ENCODE assay signal across 9 cellular contexts in genomic region chr1:152141971-152142584, GRCh38. TPM values are rescaled to one million over a fixed set of nuclear protein-coding genes. Genes with fewer than 3 reads are reported as not detected.
A peak's percentile ranks its signal among the peaks of the same experiment; 100 is the strongest.
DNase-seq lines count a peak whose midpoint lies in the region; ATAC-seq and TF ChIP-seq lines count a peak whose summit lies in the region.
"Had no signal": no experiment of that assay in that cellular context is flagged by ENCODE, and none has a peak within 500 bp of the region (broad histone marks: within the 10 kb centered on the region; RNA-seq: fewer than 3 reads in every experiment).

No MANE protein-coding gene starts in this region.

- H3K27ac ChIP-seq in lung (ENCODE audit: low read depth in 1 of 2, low read length in 1 of 2): no peak overlapping the region

- H3K27me3 ChIP-seq in BJ (ENCODE audit: control insufficient read depth, insufficient read depth, low read length): peaks cover 5% of the 10 kb centered on the region; the same call in 1 of the 2 replicates
- H3K27me3 ChIP-seq in lung (ENCODE audit: control insufficient read depth, insufficient read depth): no peaks in the 10 kb centered on the region

- TF ChIP-seq CTCF in BJ (IDR thresholded peaks at IDR 0.05; ENCODE audit: insufficient read depth, low read depth, low read length) (peak; percentile 86), GM12874 (IDR thresholded peaks at IDR 0.05; ENCODE audit: insufficient read depth, low read depth, low read length) (peak; percentile 57), lung (IDR thresholded peaks at IDR 0.05; ENCODE audit: control extremely low read depth, extremely low read depth) (peak; percentile 61)

- ATAC-seq in lung (ENCODE audit: insufficient read depth, low FRiP score) (no peak), GM21526 (IDR thresholded peaks at IDR 0.05; ENCODE audit: low FRiP score, unreplicated experiment) (no peak), GM18511 (IDR thresholded peaks at IDR 0.05; ENCODE audit: unreplicated experiment) (no peak)

- no peaks in the 10 kb centered on the region for H3K4me1 ChIP-seq in lung (ENCODE audit: control insufficient read depth in 2 of 2, insufficient read depth in 2 of 2, low read length in 2 of 2)

- H3K36me3 ChIP-seq in BJ (ENCODE audit: control insufficient read depth, insufficient read depth, low read length): no peaks in the 10 kb centered on the region
- H3K36me3 ChIP-seq in lung (ENCODE audit: control insufficient read depth in 2 of 2, insufficient read depth in 2 of 2, low read length in 2 of 2): no peaks in the 10 kb centered on the region

- CTCF ChIA-PET in BJ (lab: Yijun Ruan, JAX): interaction anchor here (0.6 to 11.7 kb wide), 17 partner anchors 10 to 317 kb away, joined by 3 to 276 read pairs (median 4); partner anchors contain the start of gene RPTN

- no peak overlapping the region for H3K4me3 ChIP-seq in BJ (ENCODE audit: low read depth, low read length)
- H3K4me3 ChIP-seq in lung: no peak overlapping the region

- POLR2A ChIA-PET in BJ (lab: Charles Lee): no interaction called here

- H3K9me3 ChIP-seq in lung (ENCODE audit: control insufficient read depth in 2 of 2, insufficient read depth in 1 of 2, low read length in 1 of 2): peaks cover 0 to 3% of the 10 kb centered on the region in 2 donors

- DNase-seq in BJ (ENCODE audit: low read depth) (no peak), NCI-H82 treated with DMSO at 0.1 percent for 48 hours (lab: John Stamatoyannopoulos, UW; ENCODE audit: unreplicated experiment) (peak; percentile 20), dedifferentiated amniotic fluid mesenchymal stem cell (ENCODE audit: extremely low spot score) (peak; percentile 77), lung (ENCODE audit: low spot score) (peak; percentile 61), GM19240 (ENCODE audit: insufficient read length, low spot score) (no peak)

- WGBS in lung, 2 donors: 0 to 3% methylated on average over 1 of the region's 1 CpG

RNA-seq across cellular contexts. Expression of gene RPTN, which starts 16.9 kb away (rescaled TPM):
- polyA plus RNA-seq in BJ (2011; rRNA removed) (not detected in 2 replicates), lung (not detected)
- not detected in 2 replicates for polyA minus RNA-seq in BJ (2011; rRNA and poly(A)+ RNA removed)
- not detected for total RNA-seq in lung
- total RNA-seq: skeletal muscle tissue had no signal

RNA-seq across cellular contexts. Expression of gene TCHH, which starts 26.8 kb away (rescaled TPM):
- polyA plus RNA-seq in BJ (2011; rRNA removed) (not detected in 2 replicates), lung (under 1 TPM; 0.06 to 0.15 TPM)
- not detected in 2 replicates for polyA minus RNA-seq in BJ (2011; rRNA and poly(A)+ RNA removed)
- under 1 TPM; 0.03 TPM for total RNA-seq in lung
- total RNA-seq: skeletal muscle tissue had no signal

RNA-seq across cellular contexts. Expression of gene TCHHL1, which starts 53.2 kb away (rescaled TPM):
- polyA plus RNA-seq in BJ (2011; rRNA removed): not detected in 2 replicates
- not detected in 2 replicates for polyA minus RNA-seq in BJ (2011; rRNA and poly(A)+ RNA removed)
- total RNA-seq in lung: not detected
- not detected for polyA plus RNA-seq in lung
- total RNA-seq: skeletal muscle tissue had no signal

Comparison
In these comparisons a context has a peak if more than half of its experiments do, and no peak if none do; other contexts are left out.
1. DNase-seq: peak in NCI-H82 treated with DMSO at 0.1 percent for 48 hours (single experiment), dedifferentiated amniotic fluid mesenchymal stem cell (single experiment) and lung (single experiment); none in BJ (single experiment) and GM19240 (single experiment).
2. Peak in every context shown above with its lines, with median percentiles within 50 percentile points of each other: CTCF ChIP-seq.